In genomic region chr2:53828331-53828730, GRCh38 we compare ENCODE assay signal across 15 cellular contexts. TPM values are rescaled to one million over a fixed set of nuclear protein-coding genes. Genes with fewer than 3 reads are reported as not detected.
A peak's percentile ranks its signal among the peaks of the same experiment; 100 is the strongest.
DNase-seq lines count a peak whose midpoint lies in the region; ATAC-seq and TF ChIP-seq lines count a peak whose summit lies in the region.
"Had no signal": no experiment of that assay in that cellular context is flagged by ENCODE, and none has a peak within 500 bp of the region (broad histone marks: within the 10 kb centered on the region; RNA-seq: fewer than 3 reads in every experiment).

No MANE protein-coding gene starts in this region.

- H3F3A ChIP-seq in neural progenitor cell (ENCODE audit: low read depth): peaks cover 13% of the 10 kb centered on the region

- H3K9me3 ChIP-seq in left ventricle myocardium inferior (replicated peaks): peaks cover 6% of the 10 kb centered on the region
- H3K9me3 ChIP-seq in neural progenitor cell (ENCODE audit: low read depth): no peaks in the 10 kb centered on the region

- H2AFZ ChIP-seq in neural progenitor cell (replicated peaks): no peak overlapping the region

- no peak overlapping the region for H3K4me3 Mint-ChIP-seq in neural progenitor cell
- H3K4me3 Mint-ChIP-seq: B cell; CD4-positive, alpha-beta T cell; HFFc6 had no signal

- no peak overlapping the region for H3K9ac ChIP-seq in neural progenitor cell

- H3K27ac Mint-ChIP-seq in neural progenitor cell: no peak overlapping the region
- H3K27ac Mint-ChIP-seq: B cell; CD4-positive, alpha-beta T cell; HFFc6 had no signal

- peaks cover 12% of the 10 kb centered on the region for H3K4me1 Mint-ChIP-seq in neural progenitor cell
- H3K4me1 Mint-ChIP-seq: B cell had no signal

- ATAC-seq in left cardiac atrium: no peak

- H3K27me3 Mint-ChIP-seq in neural progenitor cell (ENCODE audit: insufficient read depth, low read depth): no peaks in the 10 kb centered on the region
- H3K27me3 Mint-ChIP-seq: B cell; CD4-positive, alpha-beta T cell had no signal

- no peaks in the 10 kb centered on the region for H3K36me3 Mint-ChIP-seq in neural progenitor cell

- H3K79me2 ChIP-seq in neural progenitor cell (ENCODE audit: low read depth): no peaks in the 10 kb centered on the region

- H3K27ac ChIP-seq in left ventricle myocardium inferior (replicated peaks): peak overlapping the region; percentile 74
- peak overlapping the region in 58 of 59 donors; percentile 6 to 98 (median 87) for H3K27ac ChIP-seq in dorsolateral prefrontal cortex
- H3K27ac ChIP-seq in neural progenitor cell: peak overlapping the region; percentile 39
- H3K27ac ChIP-seq in temporal lobe (ENCODE audit: low read depth, low read length): peak overlapping the region; percentile 85
- H3K27ac ChIP-seq: HL-60 had no signal

- peaks cover 44% of the 10 kb centered on the region for H3K4me1 ChIP-seq in left ventricle myocardium inferior
- H3K4me1 ChIP-seq in neural progenitor cell: peaks cover 19% of the 10 kb centered on the region

- H3K4me3 ChIP-seq in left ventricle myocardium inferior (no peak overlapping the region), dorsolateral prefrontal cortex (no peak overlapping the region), neural progenitor cell (no peak overlapping the region)

- TF ChIP-seq CTCF in left ventricle myocardium inferior (IDR thresholded peaks at IDR 0.05; ENCODE audit: borderline replicate concordance) (no peak), dorsolateral prefrontal cortex (IDR thresholded peaks at IDR 0.05 in 54 of 56, conservative IDR thresholded peaks at IDR 0.05 in 2 of 56; ENCODE audit: low read depth in 1 of 56, partially characterized antibody in 56 of 56) (no peak), neural progenitor cell (IDR thresholded peaks at IDR 0.05) (no peak)

- no peaks in the 10 kb centered on the region for H3K27me3 ChIP-seq in left ventricle myocardium inferior (ENCODE audit: low read depth)
- H3K27me3 ChIP-seq in dorsolateral prefrontal cortex: no peaks in the 10 kb centered on the region
- H3K27me3 ChIP-seq in neural progenitor cell: no peaks in the 10 kb centered on the region

- no peak for DNase-seq in left ventricle myocardium inferior
- DNase-seq in left cardiac atrium: no peak
- no peak for DNase-seq in dorsolateral prefrontal cortex
- no peak for DNase-seq in neural progenitor cell (ENCODE audit: low spot score)
- DNase-seq in NCI-H1092 (lab: John Stamatoyannopoulos, UW): no peak
- no peak for DNase-seq in RKO (ENCODE audit: low spot score)
- DNase-seq in HK-2 (ENCODE audit: unreplicated experiment): no peak
- DNase-seq: Calu3; CD4-positive, alpha-beta T cell; DMS 273 treated with DMSO at 0.1 percent for 48 hours; HCEC 1CT; HFFc6 had no signal

- peaks cover 10% of the 10 kb centered on the region for H3K36me3 ChIP-seq in left ventricle myocardium inferior
- H3K36me3 ChIP-seq in neural progenitor cell: no peaks in the 10 kb centered on the region

- intact Hi-C loops in left ventricle myocardium inferior (cut with micrococcal nuclease) (no loop called here), left cardiac atrium (cut with DNase I) (no loop called here), dorsolateral prefrontal cortex (cut with DNase I) (no loop called here)

- H3K4me2 ChIP-seq in neural progenitor cell: no peak overlapping the region

- H3K9me3 Mint-ChIP-seq in neural progenitor cell: no peaks in the 10 kb centered on the region
- H3K9me3 Mint-ChIP-seq: HFFc6 had no signal

- no peaks in the 10 kb centered on the region for H4K20me1 ChIP-seq in neural progenitor cell (ENCODE audit: low read depth)

RNA-seq across cellular contexts. Expression of gene GPR75, which starts 31.4 kb away (rescaled TPM):
- 0.82 TPM for total RNA-seq in left ventricle myocardium inferior
- 1 to 10 TPM; 1.3 to 1.6 TPM for total RNA-seq in left cardiac atrium
- total RNA-seq in dorsolateral prefrontal cortex: 10 to 100 TPM; 16.4 to 58.3 (median 36.7) TPM
- total RNA-seq in neural progenitor cell (ENCODE audit: low replicate concordance): 0.94 and 1.1 TPM in 2 replicates
- 15.0 TPM for total RNA-seq in temporal lobe

RNA-seq across cellular contexts. Expression of gene ERLEC1, which starts 41.5 kb away (rescaled TPM):
- 44.3 TPM for total RNA-seq in left ventricle myocardium inferior
- 10 to 100 TPM; 34.5 to 41.8 TPM for total RNA-seq in left cardiac atrium
- total RNA-seq in dorsolateral prefrontal cortex: 10 to 100 TPM; 22.6 to 82.8 (median 55.2) TPM
- 33.3 and 43.4 TPM in 2 replicates for total RNA-seq in neural progenitor cell (ENCODE audit: low replicate concordance)
- total RNA-seq in temporal lobe: 66.9 TPM

RNA-seq across cellular contexts. Expression of gene ASB3, which starts 41.6 kb away (rescaled TPM):
- total RNA-seq in left ventricle myocardium inferior: 11.4 TPM
- 10 to 100 TPM in 1 of 2 donors, 1 to 10 TPM in 1; 9.6 to 10.8 TPM for total RNA-seq in left cardiac atrium
- 10 to 100 TPM; 32.1 to 88.1 (median 57.9) TPM for total RNA-seq in dorsolateral prefrontal cortex
- total RNA-seq in neural progenitor cell (ENCODE audit: low replicate concordance): 49.2 and 71.9 TPM in 2 replicates
- 64.9 TPM for total RNA-seq in temporal lobe
